8 cellular contexts compared by ENCODE assay signal in genomic region chr9:96417051-96417586, GRCh38. TPM values are rescaled to one million over a fixed set of nuclear protein-coding genes. Genes with fewer than 3 reads are reported as not detected.
DNase-seq lines count a peak whose midpoint lies in the region; ATAC-seq lines count a peak whose summit lies in the region.

No MANE protein-coding gene starts in this region.

- 0 out of 2 replicates have a peak overlapping the region, but pooled peaks have one; percentile 2 for H3K27ac ChIP-seq in HUES6 (ENCODE audit: low read depth, low read length)
- peak overlapping the region; percentile 95 to 99 for H3K27ac ChIP-seq in esophagus (ENCODE audit: low read depth in 2 of 2, low read length in 1 of 2)
- peak overlapping the region; percentile 82 for H3K27ac ChIP-seq in muscle layer of colon (ENCODE audit: low read depth, low read length)

- H3K9me3 Mint-ChIP-seq in activated T-cell treated with anti-CD3 and anti-CD28 coated beads, Interleukin-2, amount 50 U/mL, for 24 hours, result no peaks in the 10 kb centered on the region

- H3K4me3 Mint-ChIP-seq in activated T-cell treated with anti-CD3 and anti-CD28 coated beads, Interleukin-2, amount 50 U/mL, for 24 hours, result peak overlapping the region; percentile 94

- H3K9ac ChIP-seq in HUES6 (ENCODE audit: low read length), result peak overlapping the region; percentile 86
- H3K9ac ChIP-seq in muscle layer of colon (ENCODE audit: low read length), result peak overlapping the region; percentile 36

- H3K27me3 ChIP-seq in HUES6 (ENCODE audit: control insufficient read depth, insufficient read depth, low read length) (no peaks in the 10 kb centered on the region), esophagus (ENCODE audit: control insufficient read depth in 1 of 2, insufficient read depth in 2 of 2, low read length in 2 of 2) (no peaks in the 10 kb centered on the region), muscle layer of colon (ENCODE audit: control insufficient read depth in 1 of 2, insufficient read depth in 2 of 2, low read length in 2 of 2) (no peaks in the 10 kb centered on the region)

- WGBS in esophagus, 2 donors, result 1% methylated on average over 50 of the region's 50 CpGs

- peaks cover 36% of the 10 kb centered on the region for H3K36me3 Mint-ChIP-seq in activated T-cell treated with anti-CD3 and anti-CD28 coated beads, Interleukin-2, amount 50 U/mL, for 24 hours (ENCODE audit: low read depth)

- peaks cover 42% of the 10 kb centered on the region for H3K4me1 ChIP-seq in HUES6 (ENCODE audit: control insufficient read depth, insufficient read depth, low read length)
- H3K4me1 ChIP-seq in esophagus (ENCODE audit: control insufficient read depth in 2 of 2, insufficient read depth in 2 of 2, low read length in 1 of 2), result no peaks in the 10 kb centered on the region
- H3K4me1 ChIP-seq in muscle layer of colon (ENCODE audit: insufficient read depth, low read length), result peaks cover 25% of the 10 kb centered on the region

- peak overlapping the region; percentile 93 for H3K27ac Mint-ChIP-seq in activated T-cell treated with anti-CD3 and anti-CD28 coated beads, Interleukin-2, amount 50 U/mL, for 24 hours

- peaks cover 55% of the 10 kb centered on the region for H3K4me1 Mint-ChIP-seq in activated T-cell treated with anti-CD3 and anti-CD28 coated beads, Interleukin-2, amount 50 U/mL, for 24 hours (ENCODE audit: low read depth)

- no peaks in the 10 kb centered on the region for H3K9me3 ChIP-seq in HUES6 (ENCODE audit: control insufficient read depth, insufficient read depth, low read depth, low read length)
- no peaks in the 10 kb centered on the region for H3K9me3 ChIP-seq in esophagus (ENCODE audit: control insufficient read depth in 2 of 2, insufficient read depth in 1 of 2, low read depth in 1 of 2, low read length in 1 of 2)
- no peaks in the 10 kb centered on the region for H3K9me3 ChIP-seq in muscle layer of colon (ENCODE audit: low read length)

- peak; percentile 12 for ATAC-seq in GM19025 (IDR thresholded peaks at IDR 0.05; ENCODE audit: low read depth, unreplicated experiment)

- H3K27me3 Mint-ChIP-seq in activated T-cell treated with anti-CD3 and anti-CD28 coated beads, Interleukin-2, amount 50 U/mL, for 24 hours, result no peaks in the 10 kb centered on the region

- H3K36me3 ChIP-seq in HUES6 (ENCODE audit: control insufficient read depth, insufficient read depth, low read length), result peaks cover 2% of the 10 kb centered on the region; the same call in 1 of the 2 replicates
- no peaks in the 10 kb centered on the region for H3K36me3 ChIP-seq in esophagus (ENCODE audit: control insufficient read depth in 2 of 2, insufficient read depth in 2 of 2, low read length in 1 of 2)
- H3K36me3 ChIP-seq in muscle layer of colon (ENCODE audit: insufficient read depth, low read length), result no peaks in the 10 kb centered on the region

- DNase-seq in AG08396 (ENCODE audit: low spot score), result peak; percentile 94
- DNase-seq in OCI-M1 (lab: John Stamatoyannopoulos, UW), result peak; percentile 89
- DNase-seq in activated T-cell treated with anti-CD3 and anti-CD28 coated beads, Interleukin-2, amount 50 U/mL, for 24 hours, result peak; percentile 95
- DNase-seq in stimulated activated CD8-positive, alpha-beta memory T cell treated with anti-CD3 and anti-CD28 coated beads, Interleukin-4, amount 100 ng/mL, for 48 hours, result peak; percentile 95

- peak overlapping the region; percentile 90 for H3K4me3 ChIP-seq in HUES6 (ENCODE audit: low read depth, low read length)
- H3K4me3 ChIP-seq in esophagus (ENCODE audit: low read depth in 1 of 2, low read length in 2 of 2), result peak overlapping the region; percentile 66 to 73
- H3K4me3 ChIP-seq in muscle layer of colon (ENCODE audit: low read depth in 1 of 2, low read length in 2 of 2), result peak overlapping the region; percentile 35 to 80

RNA-seq across cellular contexts. Expression of gene ZNF367, which starts 1.1 kb away (rescaled TPM):
- 1 to 10 TPM; 1.6 to 2.5 TPM for polyA plus RNA-seq in esophagus

RNA-seq across cellular contexts. Expression of gene HABP4, which starts 32.9 kb away (rescaled TPM):
- polyA plus RNA-seq in esophagus, result 1 to 10 TPM; 3.1 to 3.2 TPM

RNA-seq across cellular contexts. Expression of gene SLC35D2, which starts 33.6 kb away (rescaled TPM):
- 10 to 100 TPM in 1 of 2 donors, 1 to 10 TPM in 1; 8.1 to 10.3 TPM for polyA plus RNA-seq in esophagus

Comparison
In these comparisons a context has a peak if more than half of its experiments do, and no peak if none do; other contexts are left out.
1. Peak in every context shown above with its lines: DNase-seq, ATAC-seq, H3K4me3 ChIP-seq and H3K27ac ChIP-seq.
2. H3K27ac ChIP-seq: peak in every context shown above with its lines; median percentile 97 in esophagus; 82 in muscle layer of colon; 2 in HUES6.